ENCODE assay signal across 8 cellular contexts in the genomic region with DNA sequence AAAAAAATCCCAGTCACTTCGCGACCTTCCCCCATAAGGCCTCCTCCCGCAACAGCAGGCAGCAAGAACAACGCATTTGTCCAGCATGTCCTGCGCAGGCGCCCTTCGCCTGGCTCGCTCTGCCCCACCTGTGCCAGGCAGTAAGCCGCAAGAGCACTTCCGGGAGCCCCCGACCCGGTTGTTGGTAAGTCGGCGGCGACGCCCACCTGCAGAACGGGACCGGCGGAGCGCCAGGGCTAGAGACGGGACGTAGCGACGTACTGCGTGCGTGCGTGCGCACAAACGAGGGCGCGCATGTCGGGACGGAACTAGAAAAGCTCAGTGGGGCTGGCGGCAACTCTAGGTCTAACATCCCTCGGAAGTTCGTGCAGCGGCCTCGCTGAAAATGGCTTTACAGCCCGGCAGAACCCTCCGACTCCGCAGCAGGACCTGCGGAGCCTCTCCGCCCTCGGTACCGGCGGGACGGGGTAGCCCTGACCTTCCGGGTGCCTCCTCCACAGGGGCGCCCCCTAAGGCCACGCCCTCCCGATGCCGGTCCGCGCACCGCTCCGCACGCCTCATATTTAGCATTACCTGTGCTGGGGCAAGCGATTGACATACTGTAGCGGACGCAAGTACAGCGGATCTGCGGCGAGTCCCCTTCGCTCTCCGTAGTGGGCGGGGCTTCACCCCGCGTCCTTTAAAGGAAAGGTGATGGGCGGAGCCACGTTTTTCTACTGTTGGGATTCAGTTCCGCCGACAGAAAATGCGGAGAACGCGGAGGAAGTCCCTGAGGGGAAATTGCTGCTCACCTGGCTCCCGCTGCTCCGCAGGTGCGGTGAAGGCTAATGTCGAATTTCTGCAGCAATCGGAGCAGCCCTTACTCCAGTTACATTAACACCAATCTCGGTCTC. TPM values are rescaled to one million over a fixed set of nuclear protein-coding genes. Genes with fewer than 3 reads are reported as not detected.
DNase-seq lines count a peak whose midpoint lies in the region; ATAC-seq and TF ChIP-seq lines count a peak whose summit lies in the region.

A gene with protein sequence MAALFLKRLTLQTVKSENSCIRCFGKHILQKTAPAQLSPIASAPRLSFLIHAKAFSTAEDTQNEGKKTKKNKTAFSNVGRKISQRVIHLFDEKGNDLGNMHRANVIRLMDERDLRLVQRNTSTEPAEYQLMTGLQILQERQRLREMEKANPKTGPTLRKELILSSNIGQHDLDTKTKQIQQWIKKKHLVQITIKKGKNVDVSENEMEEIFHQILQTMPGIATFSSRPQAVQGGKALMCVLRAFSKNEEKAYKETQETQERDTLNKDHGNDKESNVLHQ (minus strand): TSS at position 629 of the 893 bp plus-strand sequence. CDS start 10,116 bp downstream, outside the sequence.

- DNase-seq in CD14-positive monocyte (ENCODE audit: low spot score) (peak; percentile 89), NCI-H774 (lab: John Stamatoyannopoulos, UW) (peak; percentile 87), dermis microvascular lymphatic vessel endothelial cell (ENCODE audit: low read depth in 2 of 2) (peak; percentile 90 to 95)
- peak; percentile 95 to 96 for DNase-seq in activated CD4-positive, alpha-beta T cell treated with anti-CD3 and anti-CD28 coated beads, Interleukin-2, amount 50 U/mL, for 48 hours
- DNase-seq in stimulated activated CD4-positive, alpha-beta T cell treated with anti-CD3 and anti-CD28 coated beads, Interleukin-4, amount 100 ng/mL, for 24 hours = peak; percentile 96

- peak within 1 kb of the TSS; percentile 96 to 97 for H3K4me3 Mint-ChIP-seq in CD14-positive monocyte

- peak; percentile 25 to 48 for TF ChIP-seq RAD21 in liver (IDR thresholded peaks at IDR 0.05)

- H3K36me3 Mint-ChIP-seq in CD14-positive monocyte = peaks cover 6 to 13% of the 10 kb centered on the region in 2 donors

- peak within 1 kb of the TSS; percentile 96 to 97 for H3K9ac ChIP-seq in liver (ENCODE audit: low read depth in 1 of 2, low read length in 2 of 2)

- peaks cover 1 to 5% (median 4%) of the 10 kb centered on the region in 3 donors for H3K27me3 Mint-ChIP-seq in CD14-positive monocyte (ENCODE audit: low read depth in 3 of 3)

- TF ChIP-seq CTCF in CD14-positive monocyte (IDR thresholded peaks at IDR 0.05) = no peak
- TF ChIP-seq CTCF in liver (IDR thresholded peaks at IDR 0.05; ENCODE audit: low read depth, low read length, missing input control) = peak; percentile 19

- no peaks in the 10 kb centered on the region for H3K27me3 ChIP-seq in liver (ENCODE audit: control insufficient read depth in 4 of 4, insufficient read depth in 4 of 4, low read length in 3 of 4)

- intact Hi-C loops in CD14-positive monocyte (cut with micrococcal nuclease) = loop anchor here in 1 of 2 donors (1.0 to 5.0 kb wide), 3 partner anchors 23 to 43 kb away; no protein-coding TSS in a partner anchor

- peak within 1 kb of the TSS; percentile 71 to 97 (median 79) for H3K4me3 ChIP-seq in liver (ENCODE audit: low read depth in 1 of 3, low read length in 3 of 3)

- peak within 1 kb of the TSS; percentile 92 to 98 (median 96) for H3K27ac Mint-ChIP-seq in CD14-positive monocyte

- ATAC-seq in GM19395 (IDR thresholded peaks at IDR 0.05; ENCODE audit: unreplicated experiment) (peak; percentile 85), HG03565 (IDR thresholded peaks at IDR 0.05; ENCODE audit: unreplicated experiment) (peak; percentile 81)

- H3K9me3 ChIP-seq in liver (ENCODE audit: control insufficient read depth in 4 of 4, low read length in 3 of 4) = no peaks in the 10 kb centered on the region

- under 1% methylated on average over 81 of the region's 81 CpGs for WGBS in liver

- H3K9me3 Mint-ChIP-seq in CD14-positive monocyte = no peaks in the 10 kb centered on the region

- peaks cover 42% of the 10 kb centered on the region for H3K4me1 Mint-ChIP-seq in CD14-positive monocyte

- peak within 1 kb of the TSS; percentile 95 to 100 for H3K27ac ChIP-seq in liver (ENCODE audit: low read depth in 1 of 2, low read length in 2 of 2)

- H3K36me3 ChIP-seq in liver (ENCODE audit: control insufficient read depth in 4 of 4, insufficient read depth in 3 of 4, low read depth in 1 of 4, low read length in 3 of 4) = no peaks in the 10 kb centered on the region

- peaks cover 6 to 28% (median 12%) of the 10 kb centered on the region in 4 donors for H3K4me1 ChIP-seq in liver (ENCODE audit: control insufficient read depth in 4 of 4, insufficient read depth in 4 of 4, low read length in 3 of 4)

TF ChIP-seq in liver, 16 proteins besides CTCF, POLR2A, EP300 and RAD21:
- TF ChIP-seq MAX (IDR thresholded peaks at IDR 0.05) = peak; percentile 72
- peak; percentile 92 for TF ChIP-seq YY1 (IDR thresholded peaks at IDR 0.05)
- TF ChIP-seq REST (IDR thresholded peaks at IDR 0.05) = peak; percentile 84
- no peak for TF ChIP-seq FOXA2 (IDR thresholded peaks at IDR 0.05)
- TF ChIP-seq RXRA (IDR thresholded peaks at IDR 0.05) = peak; percentile 50 to 54
- peak; percentile 85 for TF ChIP-seq TAF1 (conservative IDR thresholded peaks at IDR 0.05)
- TF ChIP-seq EGR1 (IDR thresholded peaks at IDR 0.05; ENCODE audit: low read depth in 2 of 2) = peak; percentile 33 to 76
- TF ChIP-seq JUND (IDR thresholded peaks at IDR 0.05) = peak in 1 of 2 donors; percentile 41
- peak; percentile 32 for TF ChIP-seq NR2F2 (IDR thresholded peaks at IDR 0.05)
- TF ChIP-seq, protein P1, sequence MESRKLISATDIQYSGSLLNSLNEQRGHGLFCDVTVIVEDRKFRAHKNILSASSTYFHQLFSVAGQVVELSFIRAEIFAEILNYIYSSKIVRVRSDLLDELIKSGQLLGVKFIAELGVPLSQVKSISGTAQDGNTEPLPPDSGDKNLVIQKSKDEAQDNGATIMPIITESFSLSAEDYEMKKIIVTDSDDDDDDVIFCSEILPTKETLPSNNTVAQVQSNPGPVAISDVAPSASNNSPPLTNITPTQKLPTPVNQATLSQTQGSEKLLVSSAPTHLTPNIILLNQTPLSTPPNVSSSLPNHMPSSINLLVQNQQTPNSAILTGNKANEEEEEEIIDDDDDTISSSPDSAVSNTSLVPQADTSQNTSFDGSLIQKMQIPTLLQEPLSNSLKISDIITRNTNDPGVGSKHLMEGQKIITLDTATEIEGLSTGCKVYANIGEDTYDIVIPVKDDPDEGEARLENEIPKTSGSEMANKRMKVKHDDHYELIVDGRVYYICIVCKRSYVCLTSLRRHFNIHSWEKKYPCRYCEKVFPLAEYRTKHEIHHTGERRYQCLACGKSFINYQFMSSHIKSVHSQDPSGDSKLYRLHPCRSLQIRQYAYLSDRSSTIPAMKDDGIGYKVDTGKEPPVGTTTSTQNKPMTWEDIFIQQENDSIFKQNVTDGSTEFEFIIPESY (IDR thresholded peaks at IDR 0.05) = peak; percentile 96
- TF ChIP-seq GABPA (IDR thresholded peaks at IDR 0.05 in 1 of 2, conservative IDR thresholded peaks at IDR 0.05 in 1 of 2) = peak; percentile 9 to 69
- TF ChIP-seq HNF4G (IDR thresholded peaks at IDR 0.05) = no peak
- TF ChIP-seq SP1 (IDR thresholded peaks at IDR 0.05) = peak; percentile 82
- TF ChIP-seq HNF4A (conservative IDR thresholded peaks at IDR 0.05) = no peak
- TF ChIP-seq, protein P2, sequence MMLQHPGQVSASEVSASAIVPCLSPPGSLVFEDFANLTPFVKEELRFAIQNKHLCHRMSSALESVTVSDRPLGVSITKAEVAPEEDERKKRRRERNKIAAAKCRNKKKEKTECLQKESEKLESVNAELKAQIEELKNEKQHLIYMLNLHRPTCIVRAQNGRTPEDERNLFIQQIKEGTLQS (IDR thresholded peaks at IDR 0.05) = no peak
- peak; percentile 45 for TF ChIP-seq FOXA1 (IDR thresholded peaks at IDR 0.05)

RNA-seq across cellular contexts. Expression of the gene that starts here (rescaled TPM):
- polyA plus RNA-seq in CD14-positive monocyte = 10 to 100 TPM; 61.6 to 86.6 TPM
- total RNA-seq in dermis microvascular lymphatic vessel endothelial cell = 33.9 and 37.0 TPM in 2 replicates
- 10 to 100 TPM; 28.0 to 31.0 TPM for total RNA-seq in liver
- polyA plus RNA-seq in liver = 10 to 100 TPM; 34.5 to 62.1 TPM

Comparison
In these comparisons a context has a peak if more than half of its experiments do, and no peak if none do; other contexts are left out.
1. Peak in every context shown above with its lines: DNase-seq, ATAC-seq, H3K4me3 ChIP-seq and H3K27ac ChIP-seq.